In genomic region chr1:156195853-156196252, GRCh38 we compare ENCODE assay signal across 20 cellular contexts. TPM values are rescaled to one million over a fixed set of nuclear protein-coding genes. Genes with fewer than 3 reads are reported as not detected.
DNase-seq lines count a peak whose midpoint lies in the region; ATAC-seq and TF ChIP-seq lines count a peak whose summit lies in the region.
"Had no signal": no experiment of that assay in that cellular context is flagged by ENCODE, and none has a peak within 500 bp of the region (broad histone marks: within the 10 kb centered on the region; RNA-seq: fewer than 3 reads in every experiment).

No MANE protein-coding gene starts in this region.

- H2BK12ac ChIP-seq in H9 (ENCODE audit: insufficient read length, low read depth, low read length) = no peak overlapping the region

- H2BK120ac ChIP-seq in H9 (ENCODE audit: low read depth, low read length, poor library complexity, severe bottlenecking) = no peak overlapping the region

- no peak overlapping the region for H4K5ac ChIP-seq in H9 (ENCODE audit: insufficient read length, low read depth, low read length)

- H3K23me2 ChIP-seq in H9 (ENCODE audit: insufficient read length, low read depth, low read length, poor library complexity, severe bottlenecking) = peaks cover 11% of the 10 kb centered on the region

- H3K4ac ChIP-seq in H9 (ENCODE audit: low read depth, low read length) = no peak overlapping the region

- no peak overlapping the region for H3K14ac ChIP-seq in H9 (ENCODE audit: insufficient read depth, low read length)

- no peak overlapping the region for H3K4me2 ChIP-seq in H9 (ENCODE audit: insufficient read depth, insufficient read length, low read length)

- no peak overlapping the region for H2AK5ac ChIP-seq in H9 (ENCODE audit: insufficient read length, low read length)

- no peak overlapping the region for H3K27ac ChIP-seq in H9 (ENCODE audit: insufficient read length, low read depth, low read length)
- H3K27ac ChIP-seq in adrenal gland = no peak overlapping the region
- H3K27ac ChIP-seq: 22Rv1, coronary artery, esophagus muscularis mucosa had no signal

- H3K27me3 ChIP-seq in H9 (ENCODE audit: insufficient read depth, low read length) = no peaks in the 10 kb centered on the region
- H3K27me3 ChIP-seq in adrenal gland = no peaks in the 10 kb centered on the region
- H3K27me3 ChIP-seq: esophagus muscularis mucosa, heart right ventricle had no signal

- no peaks in the 10 kb centered on the region for H3K27me3 Mint-ChIP-seq in T-helper 1 cell treated with Interleukin-12 subunit alpha and Interleukin-12 subunit beta and Interleukin-4 antibody, amounts not matched to agents 30 μg/mL and 1 μg/mL, for 36 hours (ENCODE audit: low read depth)
- H3K27me3 Mint-ChIP-seq in H9 (ENCODE audit: low read depth) = no peaks in the 10 kb centered on the region; the same call in 1 of the 2 replicates
- no peaks in the 10 kb centered on the region for H3K27me3 Mint-ChIP-seq in activated naive CD8-positive, alpha-beta T cell treated with anti-CD3 and anti-CD28 coated beads, Interleukin-2, amount 10 ng/mL, durations not matched to agents 7 days and 5 days
- H3K27me3 Mint-ChIP-seq in natural killer cell treated with Interleukin-12 subunit alpha and Interleukin-12 subunit beta and Interleukin-15 and Interleukin-18, amount 100 ng/mL, for 72 hours = no peaks in the 10 kb centered on the region
- H3K27me3 Mint-ChIP-seq: stimulated activated memory B cell treated with anti-CD40 and anti-IgM and Interleukin-4, amounts not matched to agents 10 μg/mL and 1 μg/mL and 100 μg/mL, for 72 hours had no signal

- no peaks in the 10 kb centered on the region for H3K9me3 Mint-ChIP-seq in T-helper 1 cell treated with Interleukin-12 subunit alpha and Interleukin-12 subunit beta and Interleukin-4 antibody, amounts not matched to agents 30 μg/mL and 1 μg/mL, for 36 hours
- H3K9me3 Mint-ChIP-seq in H9 = no peaks in the 10 kb centered on the region
- no peaks in the 10 kb centered on the region for H3K9me3 Mint-ChIP-seq in activated naive CD8-positive, alpha-beta T cell treated with anti-CD3 and anti-CD28 coated beads, Interleukin-2, amount 10 ng/mL, durations not matched to agents 7 days and 5 days
- H3K9me3 Mint-ChIP-seq in natural killer cell treated with Interleukin-12 subunit alpha and Interleukin-12 subunit beta and Interleukin-15 and Interleukin-18, amount 100 ng/mL, for 72 hours = no peaks in the 10 kb centered on the region
- H3K9me3 Mint-ChIP-seq: stimulated activated memory B cell treated with anti-CD40 and anti-IgM and Interleukin-4, amounts not matched to agents 10 μg/mL and 1 μg/mL and 100 μg/mL, for 72 hours had no signal

- H4K91ac ChIP-seq in H9 (ENCODE audit: insufficient read length, low read depth, low read length) = no peak overlapping the region

- H3K4me1 Mint-ChIP-seq in T-helper 1 cell treated with Interleukin-12 subunit alpha and Interleukin-12 subunit beta and Interleukin-4 antibody, amounts not matched to agents 30 μg/mL and 1 μg/mL, for 36 hours (ENCODE audit: low read depth) = peaks cover 67% of the 10 kb centered on the region
- H3K4me1 Mint-ChIP-seq in H9 = peaks cover 31 to 43% of the 10 kb centered on the region in 2 experiments
- peaks cover 59% of the 10 kb centered on the region for H3K4me1 Mint-ChIP-seq in activated naive CD8-positive, alpha-beta T cell treated with anti-CD3 and anti-CD28 coated beads, Interleukin-2, amount 10 ng/mL, durations not matched to agents 7 days and 5 days
- H3K4me1 Mint-ChIP-seq in natural killer cell treated with Interleukin-12 subunit alpha and Interleukin-12 subunit beta and Interleukin-15 and Interleukin-18, amount 100 ng/mL, for 72 hours (ENCODE audit: low read depth in 2 of 2) = peaks cover 59 to 73% of the 10 kb centered on the region in 2 donors

- H4K8ac ChIP-seq in H9 (replicated peaks; ENCODE audit: insufficient read length, low read depth, low read length) = no peak overlapping the region

- peak overlapping the region; percentile 98 for H3K4me3 Mint-ChIP-seq in T-helper 1 cell treated with Interleukin-12 subunit alpha and Interleukin-12 subunit beta and Interleukin-4 antibody, amounts not matched to agents 30 μg/mL and 1 μg/mL, for 36 hours
- peak overlapping the region; percentile 47 to 100; a peak in 4 of 5 replicates for H3K4me3 Mint-ChIP-seq in H9
- H3K4me3 Mint-ChIP-seq in activated naive CD8-positive, alpha-beta T cell treated with anti-CD3 and anti-CD28 coated beads, Interleukin-2, amount 10 ng/mL, durations not matched to agents 7 days and 5 days = peak overlapping the region; percentile 91
- H3K4me3 Mint-ChIP-seq in natural killer cell treated with Interleukin-12 subunit alpha and Interleukin-12 subunit beta and Interleukin-15 and Interleukin-18, amount 100 ng/mL, for 72 hours = peak overlapping the region; percentile 57

- no peak overlapping the region for H3K23ac ChIP-seq in H9 (ENCODE audit: insufficient read length, low read depth, low read length)

- peaks cover 20% of the 10 kb centered on the region; the same call in 1 of the 2 replicates for H3K79me2 ChIP-seq in H9 (ENCODE audit: insufficient read depth, low read length)

- POLR2A ChIA-PET in activated naive CD8-positive, alpha-beta T cell treated with anti-CD3 and anti-CD28 coated beads, Interleukin-2, amount 10 ng/mL, durations not matched to agents 7 days and 5 days (lab: Charles Lee) = interaction anchor here (0.5 to 3.5 kb wide), 3 partner anchors 14 to 178 kb away, joined by 3 to 16 read pairs (median 3); no protein-coding TSS in a partner anchor

- H3K79me1 ChIP-seq in H9 (ENCODE audit: insufficient read depth, low read depth, low read length, poor library complexity, severe bottlenecking) = peaks cover 14% of the 10 kb centered on the region

- DNase-seq in T-helper 1 cell = no peak
- DNase-seq in H9 = no peak
- peak; percentile 0 for DNase-seq in activated naive CD8-positive, alpha-beta T cell treated with anti-CD3 and anti-CD28 coated beads, Interleukin-2, amount 10 ng/mL, durations not matched to agents 7 days and 5 days
- DNase-seq in natural killer cell treated with Interleukin-12 subunit alpha and Interleukin-12 subunit beta and Interleukin-15 and Interleukin-18, amount 100 ng/mL, for 72 hours (ENCODE audit: low spot score) = no peak
- DNase-seq in NCI-H82 treated with DMSO at 0.1 percent for 48 hours (lab: John Stamatoyannopoulos, UW; ENCODE audit: unreplicated experiment) = no peak
- no peak for DNase-seq in adrenal gland
- DNase-seq in NCI-H2196 (lab: John Stamatoyannopoulos, UW; ENCODE audit: unreplicated experiment) = no peak
- DNase-seq: amniotic stem cell; heart right ventricle; KBM-7; left colon; NCI-H510A treated with DMSO at 0.1 percent for 48 hours; RPMI8226; stimulated activated CD4-positive, alpha-beta T cell treated with anti-CD3 and anti-CD28 coated beads, Interleukin-4, amount 100 ng/mL, for 4 hours had no signal

- TF ChIP-seq CTCF in H9 (conservative IDR thresholded peaks at IDR 0.05) (no peak), adrenal gland (IDR thresholded peaks at IDR 0.05) (no peak)

- ATAC-seq in activated naive CD8-positive, alpha-beta T cell treated with anti-CD3 and anti-CD28 coated beads, Interleukin-2, amount 10 ng/mL, durations not matched to agents 7 days and 5 days (ENCODE audit: low read depth) = no peak
- no peak for ATAC-seq in natural killer cell treated with Interleukin-12 subunit alpha and Interleukin-12 subunit beta and Interleukin-15 and Interleukin-18, amount 100 ng/mL, for 72 hours
- ATAC-seq: heart right ventricle; left colon; sciatic nerve; stimulated activated memory B cell treated with anti-CD40 and anti-IgM and Interleukin-4, amounts not matched to agents 10 μg/mL and 1 μg/mL and 100 μg/mL, for 72 hours had no signal

- no CpG with 5 or more reads among the region's 4 CpGs for WGBS in H9 (ENCODE audit: extremely low coverage, insufficient read length, low lambda C conversion rate)
- WGBS in adrenal gland, 4 donors = 76 to 89% (median 81%) methylated on average over 4 of the region's 4 CpGs

- H3K4me3 ChIP-seq in adrenal gland = no peak overlapping the region
- H3K4me3 ChIP-seq: coronary artery, esophagus muscularis mucosa had no signal

- H2BK15ac ChIP-seq in H9 (ENCODE audit: low read depth, low read length) = no peak overlapping the region

- peaks cover 47% of the 10 kb centered on the region for H3K36me3 Mint-ChIP-seq in T-helper 1 cell treated with Interleukin-12 subunit alpha and Interleukin-12 subunit beta and Interleukin-4 antibody, amounts not matched to agents 30 μg/mL and 1 μg/mL, for 36 hours (ENCODE audit: low read depth)
- H3K36me3 Mint-ChIP-seq in H9 (ENCODE audit: insufficient read depth in 1 of 3, low read depth in 3 of 3) = peaks cover 7 to 44% (median 19%) of the 10 kb centered on the region in 3 experiments; a peak in 6 of 7 replicates
- H3K36me3 Mint-ChIP-seq in activated naive CD8-positive, alpha-beta T cell treated with anti-CD3 and anti-CD28 coated beads, Interleukin-2, amount 10 ng/mL, durations not matched to agents 7 days and 5 days = peaks cover 37% of the 10 kb centered on the region
- peaks cover 25% of the 10 kb centered on the region for H3K36me3 Mint-ChIP-seq in natural killer cell treated with Interleukin-12 subunit alpha and Interleukin-12 subunit beta and Interleukin-15 and Interleukin-18, amount 100 ng/mL, for 72 hours

- intact Hi-C loops in adrenal gland (cut with DNase I) = no loop called here

- H3T11ph ChIP-seq in H9 (ENCODE audit: low read length) = no peak overlapping the region

- no peak overlapping the region for H3K18ac ChIP-seq in H9 (ENCODE audit: insufficient read length, low read depth, low read length)

- no peak overlapping the region for H3K9ac ChIP-seq in H9 (ENCODE audit: extremely low read depth, insufficient read length, low read length)

- no peaks in the 10 kb centered on the region for H3K9me3 ChIP-seq in H9 (ENCODE audit: control insufficient read depth, low read depth, low read length)
- H3K9me3 ChIP-seq in adrenal gland (replicated peaks in 1 of 3) = no peaks in the 10 kb centered on the region
- H3K9me3 ChIP-seq: esophagus muscularis mucosa, heart right ventricle had no signal

- peaks cover 0 to 17% of the 10 kb centered on the region in 2 donors for H3K36me3 ChIP-seq in adrenal gland (replicated peaks in 1 of 2)

- no peak overlapping the region for H2BK5ac ChIP-seq in H9 (ENCODE audit: insufficient read length, low read length)

- peak overlapping the region; percentile 60 for H3K27ac Mint-ChIP-seq in T-helper 1 cell treated with Interleukin-12 subunit alpha and Interleukin-12 subunit beta and Interleukin-4 antibody, amounts not matched to agents 30 μg/mL and 1 μg/mL, for 36 hours
- H3K27ac Mint-ChIP-seq in H9 = peak overlapping the region in 2 of 3 experiments; percentile 15 to 44; a peak in 2 of 7 replicates
- H3K27ac Mint-ChIP-seq in activated naive CD8-positive, alpha-beta T cell treated with anti-CD3 and anti-CD28 coated beads, Interleukin-2, amount 10 ng/mL, durations not matched to agents 7 days and 5 days = peak overlapping the region; percentile 57
- H3K27ac Mint-ChIP-seq in natural killer cell treated with Interleukin-12 subunit alpha and Interleukin-12 subunit beta and Interleukin-15 and Interleukin-18, amount 100 ng/mL, for 72 hours = peak overlapping the region; percentile 7 to 97
- H3K27ac Mint-ChIP-seq: stimulated activated memory B cell treated with anti-CD40 and anti-IgM and Interleukin-4, amounts not matched to agents 10 μg/mL and 1 μg/mL and 100 μg/mL, for 72 hours had no signal

- TF ChIP-seq POLR2A in adrenal gland (IDR thresholded peaks at IDR 0.05) = no peak

- no peak overlapping the region for H3K56ac ChIP-seq in H9 (ENCODE audit: insufficient read length, low read depth, low read length)

- H3K4me1 ChIP-seq in H9 (ENCODE audit: insufficient read depth, low read length) (peaks cover 10% of the 10 kb centered on the region; the same call in 1 of the 2 replicates), adrenal gland (replicated peaks in 1 of 2) (peaks cover 0 to 17% of the 10 kb centered on the region in 2 donors)

- no peak overlapping the region for H2AFZ ChIP-seq in H9 (ENCODE audit: low read length)

- no peaks in the 10 kb centered on the region for H4K20me1 ChIP-seq in H9 (ENCODE audit: control insufficient read depth, insufficient read depth, insufficient read length)

- no peak overlapping the region for H2BK20ac ChIP-seq in H9 (ENCODE audit: low read depth, low read length, poor library complexity, severe bottlenecking)

RNA-seq across cellular contexts. Expression of gene SLC25A44, which starts 1.9 kb away (rescaled TPM):
- total RNA-seq in H9 (2021) (40.2 and 47.4 TPM in 2 replicates), adrenal gland (10 to 100 TPM; 11.4 to 33.7 (median 18.0) TPM)
- 10 to 100 TPM; 30.9 to 35.3 TPM for total RNA-seq in activated naive CD8-positive, alpha-beta T cell treated with anti-CD3 and anti-CD28 coated beads, Interleukin-2, amount 10 ng/mL, durations not matched to agents 7 days and 5 days
- 10 to 100 TPM; 54.4 to 56.6 TPM for total RNA-seq in natural killer cell treated with Interleukin-12 subunit alpha and Interleukin-12 subunit beta and Interleukin-15 and Interleukin-18, amount 100 ng/mL, for 72 hours
- 10 to 100 TPM in 1 of 3 donors, 1 to 10 TPM in 2; 7.0 to 31.7 (median 8.6) TPM for polyA plus RNA-seq in adrenal gland

RNA-seq across cellular contexts. Expression of gene PMF1, which starts 17.0 kb away (rescaled TPM):
- total RNA-seq in H9 (2021) (136 and 143 TPM in 2 replicates), adrenal gland (10 to 100 TPM; 47.6 to 90.2 (median 60.1) TPM)
- 10 to 100 TPM; 66.2 to 71.2 TPM for total RNA-seq in activated naive CD8-positive, alpha-beta T cell treated with anti-CD3 and anti-CD28 coated beads, Interleukin-2, amount 10 ng/mL, durations not matched to agents 7 days and 5 days
- 100 to 1,000 TPM in 1 of 2 donors, 10 to 100 TPM in 1; 90.6 to 105 TPM for total RNA-seq in natural killer cell treated with Interleukin-12 subunit alpha and Interleukin-12 subunit beta and Interleukin-15 and Interleukin-18, amount 100 ng/mL, for 72 hours
- polyA plus RNA-seq in adrenal gland = 100 to 1,000 TPM in 1 of 3 donors, 10 to 100 TPM in 2; 45.6 to 103 (median 78.2) TPM

RNA-seq across cellular contexts. Expression of gene SEMA4A, which starts 42.5 kb away (rescaled TPM):
- total RNA-seq in H9 (2021) (11.1 and 11.8 TPM in 2 replicates), adrenal gland (1 to 10 TPM in 6 of 8 donors, under 1 TPM in 2; 0.30 to 4.8 (median 1.6) TPM)
- total RNA-seq in activated naive CD8-positive, alpha-beta T cell treated with anti-CD3 and anti-CD28 coated beads, Interleukin-2, amount 10 ng/mL, durations not matched to agents 7 days and 5 days = 10 to 100 TPM in 1 of 2 experiments, 1 to 10 TPM in 1; 9.8 to 10.2 TPM
- total RNA-seq in natural killer cell treated with Interleukin-12 subunit alpha and Interleukin-12 subunit beta and Interleukin-15 and Interleukin-18, amount 100 ng/mL, for 72 hours = 10 to 100 TPM in 1 of 2 donors, 1 to 10 TPM in 1; 3.9 to 16.6 TPM
- polyA plus RNA-seq in adrenal gland = 1 to 10 TPM in 2 of 3 donors, under 1 TPM in 1; 0.93 to 3.1 (median 2.4) TPM

RNA-seq across cellular contexts. Expression of gene BGLAP, which starts 46.1 kb away (rescaled TPM):
- total RNA-seq in H9 (2021) (2.4 and 3.0 TPM in 2 replicates), adrenal gland (1 to 10 TPM in 3 of 8 donors, under 1 TPM in 3, not detected in 2; 0.39 to 2.1 (median 0.85) TPM)
- total RNA-seq in activated naive CD8-positive, alpha-beta T cell treated with anti-CD3 and anti-CD28 coated beads, Interleukin-2, amount 10 ng/mL, durations not matched to agents 7 days and 5 days = 1 to 10 TPM; 3.3 to 4.8 TPM
- 1 to 10 TPM; 1.8 to 2.3 TPM for total RNA-seq in natural killer cell treated with Interleukin-12 subunit alpha and Interleukin-12 subunit beta and Interleukin-15 and Interleukin-18, amount 100 ng/mL, for 72 hours
- polyA plus RNA-seq in adrenal gland = 1 to 10 TPM in 2 of 3 donors, not detected in 1; 3.0 to 8.2 TPM

RNA-seq across cellular contexts. Expression of gene PAQR6, which starts 52.0 kb away (rescaled TPM):
- 14.6 and 15.8 TPM in 2 replicates for total RNA-seq in H9 (2021)
- 1 to 10 TPM; 7.0 TPM for total RNA-seq in activated naive CD8-positive, alpha-beta T cell treated with anti-CD3 and anti-CD28 coated beads, Interleukin-2, amount 10 ng/mL, durations not matched to agents 7 days and 5 days
- 1 to 10 TPM; 5.9 to 9.5 TPM for total RNA-seq in natural killer cell treated with Interleukin-12 subunit alpha and Interleukin-12 subunit beta and Interleukin-15 and Interleukin-18, amount 100 ng/mL, for 72 hours
- 1 to 10 TPM in 5 of 8 donors, under 1 TPM in 1, not detected in 2; 0.91 to 3.0 (median 1.3) TPM for total RNA-seq in adrenal gland
- polyA plus RNA-seq in adrenal gland = 10 to 100 TPM in 1 of 3 donors, 1 to 10 TPM in 1, under 1 TPM in 1; 0.53 to 13.8 (median 5.4) TPM
